In genomic region chr12:106985479-106985878, GRCh38 we compare ENCODE assay signal across 13 cellular contexts. TPM values are rescaled to one million over a fixed set of nuclear protein-coding genes. Genes with fewer than 3 reads are reported as not detected.
A peak's percentile ranks its signal among the peaks of the same experiment; 100 is the strongest.
DNase-seq lines count a peak whose midpoint lies in the region; ATAC-seq and TF ChIP-seq lines count a peak whose summit lies in the region.
"Had no signal": no experiment of that assay in that cellular context is flagged by ENCODE, and none has a peak within 500 bp of the region (broad histone marks: within the 10 kb centered on the region; RNA-seq: fewer than 3 reads in every experiment).

No MANE protein-coding gene starts in this region.

- no peak for TF ChIP-seq EP300 in ovary (IDR thresholded peaks at IDR 0.05)

- peak overlapping the region; percentile 97 for H3K4me3 Mint-ChIP-seq in natural killer cell treated with Interleukin-12 subunit alpha and Interleukin-12 subunit beta and Interleukin-15 and Interleukin-18, amount 100 ng/mL, for 72 hours

- no peak overlapping the region for H3K27ac Mint-ChIP-seq in natural killer cell treated with Interleukin-12 subunit alpha and Interleukin-12 subunit beta and Interleukin-15 and Interleukin-18, amount 100 ng/mL, for 72 hours

- no peaks in the 10 kb centered on the region for H3F3A ChIP-seq in DOHH2 (ENCODE audit: control insufficient read depth, insufficient read depth)

- peaks cover 35 to 46% of the 10 kb centered on the region in 2 donors for H3K4me1 Mint-ChIP-seq in natural killer cell treated with Interleukin-12 subunit alpha and Interleukin-12 subunit beta and Interleukin-15 and Interleukin-18, amount 100 ng/mL, for 72 hours (ENCODE audit: low read depth in 2 of 2)

- no peaks in the 10 kb centered on the region for H3K9me3 ChIP-seq in DOHH2 (ENCODE audit: control insufficient read depth, insufficient read depth, low read length)
- H3K9me3 ChIP-seq in body of pancreas = no peaks in the 10 kb centered on the region
- H3K9me3 ChIP-seq in ovary = no peaks in the 10 kb centered on the region
- H3K9me3 ChIP-seq: HAP-1, mucosa of descending colon, uterus had no signal

- H3K4me1 ChIP-seq in DOHH2 (ENCODE audit: control insufficient read depth, low read length) (peaks cover 15% of the 10 kb centered on the region), body of pancreas (peaks cover 37% of the 10 kb centered on the region), ovary (ENCODE audit: insufficient read depth) (peaks cover 8% of the 10 kb centered on the region)
- H3K4me1 ChIP-seq: uterus had no signal

- H3K36me3 Mint-ChIP-seq in natural killer cell treated with Interleukin-12 subunit alpha and Interleukin-12 subunit beta and Interleukin-15 and Interleukin-18, amount 100 ng/mL, for 72 hours = peaks cover 26% of the 10 kb centered on the region

- H3K27me3 ChIP-seq in DOHH2 (ENCODE audit: control insufficient read depth, low read length) = 0 out of 2 replicates have a peak, but pooled peaks cover 5% of the 10 kb centered on the region
- H3K27me3 ChIP-seq in body of pancreas = no peaks in the 10 kb centered on the region
- H3K27me3 ChIP-seq in ovary = no peaks in the 10 kb centered on the region
- H3K27me3 ChIP-seq: uterus had no signal

- no peaks in the 10 kb centered on the region for H3K9me2 ChIP-seq in DOHH2 (replicated peaks; ENCODE audit: control insufficient read depth, low read length)

- no peak overlapping the region for H3K27ac ChIP-seq in DOHH2 (ENCODE audit: low read depth, low read length)
- H3K27ac ChIP-seq in body of pancreas = peak overlapping the region; percentile 51 to 92 (median 90)
- H3K27ac ChIP-seq in ovary = no peak overlapping the region

- 28 to 38% methylated on average over 5 of the region's 5 CpGs for WGBS in body of pancreas, 2 donors
- 88 to 90% (median 90%) methylated on average over 5 of the region's 5 CpGs for WGBS in ovary, 3 donors

- H3K9me3 Mint-ChIP-seq in natural killer cell treated with Interleukin-12 subunit alpha and Interleukin-12 subunit beta and Interleukin-15 and Interleukin-18, amount 100 ng/mL, for 72 hours = peaks cover 4% of the 10 kb centered on the region

- TF ChIP-seq POLR2A in body of pancreas (IDR thresholded peaks at IDR 0.05) (peak; percentile 43 to 79 (median 76)), ovary (IDR thresholded peaks at IDR 0.05) (no peak)

- peak overlapping the region; percentile 96 for H3K4me2 ChIP-seq in DOHH2 (ENCODE audit: low read length)

- H3K27me3 Mint-ChIP-seq in natural killer cell treated with Interleukin-12 subunit alpha and Interleukin-12 subunit beta and Interleukin-15 and Interleukin-18, amount 100 ng/mL, for 72 hours = no peaks in the 10 kb centered on the region

- peaks cover 13% of the 10 kb centered on the region for H3K79me2 ChIP-seq in DOHH2 (ENCODE audit: control insufficient read depth, low read length)

- CTCF ChIA-PET in AG04449 (lab: Yijun Ruan, JAX) = no interaction called here

- H3K36me3 ChIP-seq in DOHH2 (ENCODE audit: control insufficient read depth, low read length) = peaks cover 15% of the 10 kb centered on the region
- H3K36me3 ChIP-seq in body of pancreas (replicated peaks in 1 of 2; ENCODE audit: insufficient read depth in 1 of 2, low read depth in 2 of 2) = peaks cover 0 to 2% of the 10 kb centered on the region in 2 donors
- H3K36me3 ChIP-seq in ovary = no peaks in the 10 kb centered on the region
- H3K36me3 ChIP-seq: uterus had no signal

- intact Hi-C loops in body of pancreas (cut with DNase I) (no loop called here), ovary (cut with DNase I) (loop anchor here in 3 of 4 donors (5.0 to 10.0 kb wide), 2 partner anchors 107 to 109 kb away; partner anchors contain the start of gene CRY1 (in 3 of the 3))

- TF ChIP-seq CTCF in AG04449 (IDR thresholded peaks at IDR 0.05; ENCODE audit: insufficient read depth, low read length, missing control alignments) (no peak), DOHH2 (IDR thresholded peaks at IDR 0.05; ENCODE audit: low read depth, low read length, poor library complexity, severe bottlenecking) (no peak), body of pancreas (IDR thresholded peaks at IDR 0.05) (peak in 4 of 7 experiments; percentile 3 to 28 (median 9)), GM10266 (IDR thresholded peaks at IDR 0.05; ENCODE audit: control insufficient read depth, insufficient read depth, low read depth, missing control alignments) (no peak), ovary (IDR thresholded peaks at IDR 0.05) (no peak)

- DNase-seq in AG04449 (ENCODE audit: low read depth, low spot score) (no peak), body of pancreas (peak; percentile 56 to 73 (median 70)), GM10266 (ENCODE audit: extremely low spot score) (no peak), SKM-1 treated with dmso at 0.1 percent for 144 hours (lab: John Stamatoyannopoulos, UW; ENCODE audit: unreplicated experiment) (no peak), NCI-H524 treated with DMSO at 0.1 percent for 48 hours (lab: John Stamatoyannopoulos, UW) (no peak), ovary (no peak)
- no peak for DNase-seq in natural killer cell treated with Interleukin-12 subunit alpha and Interleukin-12 subunit beta and Interleukin-15 and Interleukin-18, amount 100 ng/mL, for 72 hours (ENCODE audit: low spot score)
- DNase-seq: amygdala, DMS79 treated with DMSO at 0.1 percent for 48 hours, mucosa of descending colon, uterus had no signal

- H3K4me3 ChIP-seq in AG04449 (ENCODE audit: low read depth, low read length) = peak overlapping the region; percentile 81
- peak overlapping the region; percentile 93; the same call in 1 of the 2 replicates for H3K4me3 ChIP-seq in DOHH2 (ENCODE audit: low read length)
- no peak overlapping the region for H3K4me3 ChIP-seq in body of pancreas
- H3K4me3 ChIP-seq in ovary = no peak overlapping the region
- H3K4me3 ChIP-seq: mucosa of descending colon had no signal

- POLR2A ChIA-PET in AG04449 (lab: Yijun Ruan, JAX) = interaction anchor here (1.2 to 3.6 kb wide), 2 partner anchors 9 to 29 kb away, joined by 3 to 16 read pairs; partner anchors contain the start of gene TMEM263

- ATAC-seq in body of pancreas = peak; percentile 23
- no peak for ATAC-seq in natural killer cell treated with Interleukin-12 subunit alpha and Interleukin-12 subunit beta and Interleukin-15 and Interleukin-18, amount 100 ng/mL, for 72 hours
- ATAC-seq: mucosa of descending colon had no signal

- H4K20me1 ChIP-seq in DOHH2 (ENCODE audit: control insufficient read depth, insufficient read depth, low read depth, low read length) = no peaks in the 10 kb centered on the region

RNA-seq across cellular contexts. Expression of gene MTERF2, which starts 1.5 kb away (rescaled TPM):
- total RNA-seq in body of pancreas (10 to 100 TPM; 24.1 to 32.9 TPM), ovary (10 to 100 TPM; 11.7 to 21.9 (median 15.3) TPM)
- 1 to 10 TPM; 8.0 to 9.0 TPM for total RNA-seq in natural killer cell treated with Interleukin-12 subunit alpha and Interleukin-12 subunit beta and Interleukin-15 and Interleukin-18, amount 100 ng/mL, for 72 hours
- 10 to 100 TPM; 14.0 to 16.5 TPM for polyA plus RNA-seq in ovary

RNA-seq across cellular contexts. Expression of gene TMEM263, which starts 29.8 kb away (rescaled TPM):
- total RNA-seq in body of pancreas (10 to 100 TPM; 27.4 to 33.5 TPM), ovary (10 to 100 TPM; 37.8 to 55.7 (median 49.7) TPM)
- 10 to 100 TPM; 31.2 to 42.7 TPM for total RNA-seq in natural killer cell treated with Interleukin-12 subunit alpha and Interleukin-12 subunit beta and Interleukin-15 and Interleukin-18, amount 100 ng/mL, for 72 hours
- polyA plus RNA-seq in ovary = 10 to 100 TPM; 17.2 to 28.8 TPM

Comparison
In these comparisons a context has a peak if more than half of its experiments do, and no peak if none do; other contexts are left out.
1. DNase-seq: peak in body of pancreas (4 of 4); none in AG04449 (single experiment), natural killer cell treated with Interleukin-12 subunit alpha and Interleukin-12 subunit beta and Interleukin-15 and Interleukin-18, amount 100 ng/mL, for 72 hours (single experiment), GM10266 (single experiment), SKM-1 treated with dmso at 0.1 percent for 144 hours (single experiment), NCI-H524 treated with DMSO at 0.1 percent for 48 hours (single experiment) and ovary (0 of 5).
2. H3K4me3 ChIP-seq: peak in AG04449 (single experiment) and DOHH2 (single experiment); none in body of pancreas (0 of 2) and ovary (single experiment).
3. CTCF ChIP-seq: peak in body of pancreas (4 of 7); none in AG04449 (single experiment), DOHH2 (single experiment), GM10266 (single experiment) and ovary (0 of 3).
4. H3K27ac ChIP-seq: peak in body of pancreas (4 of 4); none in DOHH2 (single experiment) and ovary (0 of 2).